Comparison of ENCODE assay signal across 14 cellular contexts in the genomic region with DNA sequence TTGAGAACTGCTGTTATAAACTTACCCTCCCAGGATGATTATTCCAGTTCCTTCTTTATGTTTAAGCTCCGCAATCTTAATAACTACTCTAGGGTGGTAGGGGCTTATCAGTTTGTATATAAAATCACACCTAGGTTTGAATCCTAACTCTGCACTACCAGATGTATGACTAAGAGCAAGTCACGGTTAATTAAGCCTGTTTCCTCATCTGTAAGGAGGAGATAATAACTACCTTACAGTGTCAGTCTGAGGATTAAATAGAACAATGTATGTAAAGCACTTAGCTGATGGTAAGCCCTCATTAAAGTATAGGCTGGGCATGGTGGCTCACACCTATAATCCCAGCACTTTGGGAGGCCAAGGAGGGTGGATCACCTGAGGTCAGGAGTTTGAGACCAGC.
"Had no signal": no experiment of that assay in that cellular context is flagged by ENCODE, and none has a peak within 500 bp of the region (broad histone marks: within the 10 kb centered on the region; RNA-seq: fewer than 3 reads in every experiment).

No MANE protein-coding gene starts in this region.

- H3K9me3 Mint-ChIP-seq: naive thymus-derived CD8-positive, alpha-beta T cell; stimulated activated memory B cell treated with anti-CD40 and anti-IgM and Interleukin-4, amounts not matched to agents 10 μg/mL and 1 μg/mL and 100 μg/mL, for 72 hours had no signal

- H3K4me1 Mint-ChIP-seq: stimulated activated memory B cell treated with anti-CD40 and anti-IgM and Interleukin-4, amounts not matched to agents 10 μg/mL and 1 μg/mL and 100 μg/mL, for 72 hours had no signal

- H3K4me3 Mint-ChIP-seq: activated naive CD8-positive, alpha-beta T cell; naive thymus-derived CD8-positive, alpha-beta T cell; stimulated activated memory B cell treated with anti-CD40 and anti-IgM and Interleukin-4, amounts not matched to agents 10 μg/mL and 1 μg/mL and 100 μg/mL, for 72 hours had no signal

- DNase-seq: activated CD8-positive, alpha-beta memory T cell treated with anti-CD3 and anti-CD28 coated beads for 24 hours; activated CD8-positive, alpha-beta memory T cell treated with anti-CD3 and anti-CD28 coated beads, Interleukin-2, amount 50 U/mL, for 48 hours; activated gamma-delta T cell; dermis blood vessel endothelial cell; effector memory CD4-positive, alpha-beta T cell; left colon; naive thymus-derived CD8-positive, alpha-beta T cell; sigmoid colon; spleen; stimulated activated CD4-positive, alpha-beta T cell treated with anti-CD3 and anti-CD28 coated beads, Interleukin-4, amount 100 ng/mL, for 4 hours; upper lobe of right lung had no signal

- ATAC-seq: activated CD4-positive, CD25-positive, alpha-beta regulatory T cell treated with anti-CD3 and anti-CD28 coated beads, Interleukin-2, amount 50 U/mL, for 24 hours; left colon; naive thymus-derived CD8-positive, alpha-beta T cell; stimulated activated memory B cell treated with anti-CD40 and anti-IgM and Interleukin-4, amounts not matched to agents 10 μg/mL and 1 μg/mL and 100 μg/mL, for 72 hours; upper lobe of right lung had no signal

- H3K27me3 Mint-ChIP-seq: activated naive CD8-positive, alpha-beta T cell; naive thymus-derived CD8-positive, alpha-beta T cell; stimulated activated memory B cell treated with anti-CD40 and anti-IgM and Interleukin-4, amounts not matched to agents 10 μg/mL and 1 μg/mL and 100 μg/mL, for 72 hours had no signal

- H3K27ac Mint-ChIP-seq: activated naive CD8-positive, alpha-beta T cell; naive thymus-derived CD8-positive, alpha-beta T cell; stimulated activated memory B cell treated with anti-CD40 and anti-IgM and Interleukin-4, amounts not matched to agents 10 μg/mL and 1 μg/mL and 100 μg/mL, for 72 hours had no signal
